In the genomic region with DNA sequence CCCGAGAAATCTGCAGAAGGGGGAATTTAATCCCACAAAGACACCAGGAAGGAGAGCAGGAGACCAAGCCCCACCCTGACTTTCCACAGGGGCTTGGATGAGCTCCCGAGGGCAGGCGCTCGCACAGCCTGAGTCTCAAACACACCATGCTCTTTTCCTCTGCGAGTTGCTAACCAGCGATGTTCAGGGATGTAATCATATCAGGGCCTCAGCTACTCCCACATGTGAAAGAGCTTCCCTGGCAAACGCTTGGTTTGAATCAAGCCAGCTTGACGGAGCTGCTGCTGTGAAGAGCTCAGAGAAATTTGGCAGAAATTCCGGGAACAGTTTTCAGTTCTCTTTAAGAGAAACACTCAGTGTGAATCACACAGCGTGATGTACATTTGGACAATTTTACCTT, we compare ENCODE assay signal across 20 cellular contexts.
A peak's percentile ranks its signal among the peaks of the same experiment; 100 is the strongest.
DNase-seq lines count a peak whose midpoint lies in the region; TF ChIP-seq lines count a peak whose summit lies in the region.
"Had no signal": no experiment of that assay in that cellular context is flagged by ENCODE, and none has a peak within 500 bp of the region (broad histone marks: within the 10 kb centered on the region; RNA-seq: fewer than 3 reads in every experiment).

No MANE protein-coding gene starts in this region.

- H3K4me3 Mint-ChIP-seq in nephron (peak overlapping the region in 1 of 3 experiments; percentile 45), osteocyte (ENCODE audit: unreplicated experiment) (no peak overlapping the region)
- H3K4me3 Mint-ChIP-seq: activated T-cell treated with anti-CD3 and anti-CD28 coated beads, Interleukin-2, amount 50 U/mL, for 72 hours; natural killer cell treated with Interleukin-12 subunit alpha and Interleukin-12 subunit beta and Interleukin-15 and Interleukin-18, amount 100 ng/mL, for 72 hours; stimulated activated naive B cell treated with anti-CD40 and anti-IgM and Interleukin-4, amounts not matched to agents 10 μg/mL and 1 μg/mL and 100 μg/mL, for 72 hours had no signal

- H3K27ac ChIP-seq in thymus (ENCODE audit: low read depth): peak overlapping the region; percentile 4
- H3K27ac ChIP-seq: brain microvascular endothelial cell, RWPE1, tibial artery had no signal

- no peaks in the 10 kb centered on the region for H3K4me1 ChIP-seq in thymus (ENCODE audit: control insufficient read depth, insufficient read depth, low read length)
- H3K4me1 ChIP-seq: tibial artery had no signal

- peaks cover 15% of the 10 kb centered on the region for H3K27me3 Mint-ChIP-seq in nephron (ENCODE audit: low read depth)
- H3K27me3 Mint-ChIP-seq in osteocyte (ENCODE audit: unreplicated experiment): no peaks in the 10 kb centered on the region

- no peak overlapping the region for H3K4me3 ChIP-seq in thymus (ENCODE audit: low read length)
- H3K4me3 ChIP-seq: tibial artery had no signal

- H3K9me3 Mint-ChIP-seq in nephron: peaks cover 23% of the 10 kb centered on the region
- H3K9me3 Mint-ChIP-seq in osteocyte (ENCODE audit: unreplicated experiment): peaks cover 26% of the 10 kb centered on the region
- H3K9me3 Mint-ChIP-seq: natural killer cell treated with Interleukin-12 subunit alpha and Interleukin-12 subunit beta and Interleukin-15 and Interleukin-18, amount 100 ng/mL, for 72 hours had no signal

- TF ChIP-seq CTCF in nephron (IDR thresholded peaks at IDR 0.05; ENCODE audit: unreplicated experiment in 3 of 3) (no peak), osteocyte (IDR thresholded peaks at IDR 0.05) (no peak)

- DNase-seq in amygdala (lab: John Stamatoyannopoulos, UW) (peak in 30 of 56 donors; percentile 8 to 72 (median 32)), globus pallidus (ENCODE audit: low spot score) (peak; percentile 17), GM19238 (ENCODE audit: insufficient read length, low spot score) (no peak), LoVo (ENCODE audit: low spot score) (no peak), osteocyte (ENCODE audit: extremely low spot score, unreplicated experiment) (no peak)
- DNase-seq: activated CD4-positive, CD25-positive, alpha-beta regulatory T cell treated with anti-CD3 and anti-CD28 coated beads, Interleukin-2, amount 50 U/mL, for 72 hours; activated T-cell treated with anti-CD3 and anti-CD28 coated beads, Interleukin-2, amount 50 U/mL, for 72 hours; brain microvascular endothelial cell; COR-L47; erythroblast; mesendoderm; NCI-H2081; NCI-H510A; retina; stimulated activated naive B cell treated with anti-CD40 and anti-IgM and Interleukin-4, amounts not matched to agents 10 μg/mL and 1 μg/mL and 100 μg/mL, for 72 hours had no signal

- WGBS in thymus: 87% methylated on average over 10 of the region's 10 CpGs

- peaks cover 23% of the 10 kb centered on the region for H3K4me1 Mint-ChIP-seq in nephron
- no peaks in the 10 kb centered on the region for H3K4me1 Mint-ChIP-seq in osteocyte (ENCODE audit: unreplicated experiment)
- H3K4me1 Mint-ChIP-seq: stimulated activated naive B cell treated with anti-CD40 and anti-IgM and Interleukin-4, amounts not matched to agents 10 μg/mL and 1 μg/mL and 100 μg/mL, for 72 hours had no signal

- H3K36me3 Mint-ChIP-seq in nephron (ENCODE audit: low read depth) (peaks cover 4% of the 10 kb centered on the region), osteocyte (ENCODE audit: unreplicated experiment) (no peaks in the 10 kb centered on the region)
- H3K36me3 Mint-ChIP-seq: stimulated activated naive B cell treated with anti-CD40 and anti-IgM and Interleukin-4, amounts not matched to agents 10 μg/mL and 1 μg/mL and 100 μg/mL, for 72 hours had no signal

- H3K27me3 ChIP-seq in thymus (ENCODE audit: control insufficient read depth, insufficient read depth): no peaks in the 10 kb centered on the region
- H3K27me3 ChIP-seq: brain microvascular endothelial cell, tibial artery had no signal

- H3K36me3 ChIP-seq in thymus (ENCODE audit: control insufficient read depth, insufficient read depth): no peaks in the 10 kb centered on the region
- H3K36me3 ChIP-seq: brain microvascular endothelial cell, tibial artery had no signal

- H3K27ac Mint-ChIP-seq in nephron (peak overlapping the region in 2 of 3 experiments; percentile 85 to 88), osteocyte (ENCODE audit: unreplicated experiment) (no peak overlapping the region)
- H3K27ac Mint-ChIP-seq: activated T-cell treated with anti-CD3 and anti-CD28 coated beads, Interleukin-2, amount 50 U/mL, for 72 hours; natural killer cell treated with Interleukin-12 subunit alpha and Interleukin-12 subunit beta and Interleukin-15 and Interleukin-18, amount 100 ng/mL, for 72 hours; stimulated activated naive B cell treated with anti-CD40 and anti-IgM and Interleukin-4, amounts not matched to agents 10 μg/mL and 1 μg/mL and 100 μg/mL, for 72 hours had no signal

- H3K9me3 ChIP-seq in thymus (ENCODE audit: control insufficient read depth): no peaks in the 10 kb centered on the region

Comparison
In these comparisons a context has a peak if more than half of its experiments do, and no peak if none do; other contexts are left out.
1. DNase-seq: peak in amygdala (30 of 56) and globus pallidus (single experiment); none in GM19238 (single experiment), LoVo (single experiment) and osteocyte (single experiment).